8 cellular contexts compared by ENCODE assay signal in the genomic region with DNA sequence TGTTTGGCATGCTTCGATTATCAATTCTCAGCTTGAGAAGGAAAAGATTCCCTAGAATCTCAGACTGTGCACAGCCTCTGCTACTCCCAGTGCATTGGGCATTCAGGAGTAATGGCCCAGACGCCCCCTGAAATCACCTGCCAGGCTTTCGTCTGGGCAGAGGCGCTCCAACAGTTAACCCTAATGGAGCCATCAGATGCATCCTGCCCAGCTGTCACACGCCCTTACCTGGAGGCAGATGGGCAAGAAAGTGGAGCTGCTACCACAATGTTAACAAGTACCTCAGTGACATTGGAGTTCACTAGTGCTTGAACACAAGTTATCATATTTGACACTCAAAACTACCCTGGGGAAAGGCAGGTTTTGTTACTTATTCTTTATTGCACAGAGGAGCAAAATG. TPM values are rescaled to one million over a fixed set of nuclear protein-coding genes. Genes with fewer than 3 reads are reported as not detected.
DNase-seq lines count a peak whose midpoint lies in the region; ATAC-seq and TF ChIP-seq lines count a peak whose summit lies in the region.

No MANE protein-coding gene starts in this region.

- H3K27ac Mint-ChIP-seq in activated CD4-positive, alpha-beta memory T cell treated with anti-CD3 and anti-CD28 coated beads, Interleukin-2, amount 10 ng/mL, durations not matched to agents 7 days and 5 days: no peak overlapping the region

- RAD21 ChIA-PET in HCT116 (lab: Charles Lee; ENCODE audit: low non-redundant PET in 1 of 2, low total read pairs in 2 of 2, uncharacterized antibody in 2 of 2, unreplicated experiment in 2 of 2): no interaction called here

- intact Hi-C loops in HCT116 (cut with micrococcal nuclease): no loop called here

- no peaks in the 10 kb centered on the region for H3K9me3 ChIP-seq in HCT116 (ENCODE audit: control insufficient read depth in 1 of 2, insufficient read depth in 1 of 2, low read depth in 1 of 2, low read length in 2 of 2)
- H3K9me3 ChIP-seq in iPS-18a (ENCODE audit: control insufficient read depth, low read depth, low read length): no peaks in the 10 kb centered on the region
- no peaks in the 10 kb centered on the region for H3K9me3 ChIP-seq in subcutaneous abdominal adipose tissue (ENCODE audit: control insufficient read depth in 5 of 5, low read length in 5 of 5)

- POLR2A ChIA-PET in BJ (lab: Charles Lee) (no interaction called here), HCT116 (lab: Charles Lee) (no interaction called here)
- POLR2A ChIA-PET in activated CD4-positive, alpha-beta memory T cell treated with anti-CD3 and anti-CD28 coated beads, Interleukin-2, amount 10 ng/mL, durations not matched to agents 7 days and 5 days (lab: Charles Lee): interaction anchor here (1.0 kb wide), 1 partner anchor 11 kb away, joined by 3 read pairs; no protein-coding TSS in a partner anchor

- peak overlapping the region; percentile 81 for H2AFZ ChIP-seq in HCT116 (ENCODE audit: low read depth, low read length, poor library complexity, severe bottlenecking)

- H3K79me2 ChIP-seq in HCT116 (ENCODE audit: insufficient read depth, low read length): peaks cover 36% of the 10 kb centered on the region

- CTCF ChIA-PET in BJ (lab: Yijun Ruan, JAX): interaction anchor here (1.5 kb wide), 1 partner anchor 59 kb away, joined by 4 read pairs; no protein-coding TSS in a partner anchor
- CTCF ChIA-PET in HCT116 (lab: Charles Lee): no interaction called here
- CTCF ChIA-PET in activated CD4-positive, alpha-beta memory T cell treated with anti-CD3 and anti-CD28 coated beads, Interleukin-2, amount 10 ng/mL, durations not matched to agents 7 days and 5 days (lab: Charles Lee): interaction anchor here (0.5 to 0.9 kb wide), 2 partner anchors 66 to 469 kb away, joined by 3 to 4 read pairs; no protein-coding TSS in a partner anchor

- H3K36me3 Mint-ChIP-seq in activated CD4-positive, alpha-beta memory T cell treated with anti-CD3 and anti-CD28 coated beads, Interleukin-2, amount 10 ng/mL, durations not matched to agents 7 days and 5 days (ENCODE audit: low read depth): no peaks in the 10 kb centered on the region

- TSS peak; percentile 54 for BruUV-seq in HCT116 (replicated peaks; lab: Mats Ljungman, UMichigan)

- no peak for TF ChIP-seq RAD21 in HCT116 (IDR thresholded peaks at IDR 0.05; ENCODE audit: low read depth)

- H3K27ac ChIP-seq in HCT116 (ENCODE audit: low read depth, low read length): no peak overlapping the region
- H3K27ac ChIP-seq in iPS-18a (ENCODE audit: low read length): no peak overlapping the region
- H3K27ac ChIP-seq in subcutaneous abdominal adipose tissue (ENCODE audit: low read depth, low read length): no peak overlapping the region

- H3K4me3 ChIP-seq in BJ (ENCODE audit: low read depth, low read length): peak overlapping the region; percentile 96
- peak overlapping the region; percentile 71 to 78 for H3K4me3 ChIP-seq in HCT116 (replicated peaks in 1 of 2; ENCODE audit: low read depth in 1 of 2, low read length in 2 of 2)
- peak overlapping the region; percentile 99 for H3K4me3 ChIP-seq in iPS-18a (ENCODE audit: low read length)
- H3K4me3 ChIP-seq in subcutaneous abdominal adipose tissue (ENCODE audit: low read depth in 1 of 5, low read length in 5 of 5): peak overlapping the region; percentile 67 to 92 (median 80)

- no peaks in the 10 kb centered on the region for H4K20me1 ChIP-seq in HCT116 (ENCODE audit: insufficient read depth)

- no peak for TF ChIP-seq POLR2A in HCT116 (IDR thresholded peaks at IDR 0.05; ENCODE audit: borderline replicate concordance, extremely low read depth, insufficient read depth, insufficient read length)

- H3K4me2 ChIP-seq in HCT116 (ENCODE audit: low read length): peak overlapping the region; percentile 86

- DNase-seq in BJ (ENCODE audit: low read depth) (no peak), HCT116 (ENCODE audit: low read depth, low spot score) (no peak)
- no peak for DNase-seq in activated CD4-positive, alpha-beta memory T cell treated with anti-CD3 and anti-CD28 coated beads, Interleukin-2, amount 10 ng/mL, durations not matched to agents 7 days and 5 days
- DNase-seq in activated CD4-positive, CD25-positive, alpha-beta regulatory T cell treated with anti-CD3 and anti-CD28 coated beads, Interleukin-2, amount 50 U/mL, for 72 hours: no peak

- peak overlapping the region; percentile 69 for H3K4me3 Mint-ChIP-seq in activated CD4-positive, alpha-beta memory T cell treated with anti-CD3 and anti-CD28 coated beads, Interleukin-2, amount 10 ng/mL, durations not matched to agents 7 days and 5 days

- TF ChIP-seq CTCF in BJ (IDR thresholded peaks at IDR 0.05; ENCODE audit: insufficient read depth, low read depth, low read length) (no peak), HCT116 (IDR thresholded peaks at IDR 0.05 in 2 of 3, conservative IDR thresholded peaks at IDR 0.05 in 1 of 3; ENCODE audit: borderline replicate concordance in 1 of 3, insufficient read depth in 1 of 3, low read depth in 2 of 3, low read length in 2 of 3) (no peak)

- peaks cover 9 to 19% of the 10 kb centered on the region in 2 experiments for H3K4me1 ChIP-seq in HCT116 (ENCODE audit: control insufficient read depth in 1 of 2, insufficient read depth in 2 of 2, low read length in 2 of 2)
- peaks cover 18% of the 10 kb centered on the region for H3K4me1 ChIP-seq in iPS-18a (ENCODE audit: control insufficient read depth, low read depth, low read length)
- peaks cover 0 to 32% (median 26%) of the 10 kb centered on the region in 5 donors for H3K4me1 ChIP-seq in subcutaneous abdominal adipose tissue (ENCODE audit: control insufficient read depth in 5 of 5, insufficient read depth in 5 of 5, low read length in 5 of 5)

- H3K27me3 Mint-ChIP-seq in activated CD4-positive, alpha-beta memory T cell treated with anti-CD3 and anti-CD28 coated beads, Interleukin-2, amount 10 ng/mL, durations not matched to agents 7 days and 5 days: peaks cover 45% of the 10 kb centered on the region

- peaks cover 16% of the 10 kb centered on the region for H3K4me1 Mint-ChIP-seq in activated CD4-positive, alpha-beta memory T cell treated with anti-CD3 and anti-CD28 coated beads, Interleukin-2, amount 10 ng/mL, durations not matched to agents 7 days and 5 days

- peak overlapping the region; percentile 74 for H3K9ac ChIP-seq in HCT116 (ENCODE audit: low read length)
- peak overlapping the region; percentile 96 for H3K9ac ChIP-seq in iPS-18a (ENCODE audit: low read length)
- peak overlapping the region; percentile 56 to 99 (median 89) for H3K9ac ChIP-seq in subcutaneous abdominal adipose tissue (ENCODE audit: low read length in 5 of 5)

- H3K36me3 ChIP-seq in BJ (ENCODE audit: control insufficient read depth, insufficient read depth, low read length) (no peaks in the 10 kb centered on the region), HCT116 (ENCODE audit: control insufficient read depth in 1 of 2, insufficient read depth in 2 of 2, low read length in 2 of 2) (no peaks in the 10 kb centered on the region), iPS-18a (ENCODE audit: control insufficient read depth, low read depth, low read length) (no peaks in the 10 kb centered on the region), subcutaneous abdominal adipose tissue (ENCODE audit: control insufficient read depth in 5 of 5, insufficient read depth in 5 of 5, low read length in 5 of 5) (no peaks in the 10 kb centered on the region)

- no peaks in the 10 kb centered on the region for H3K9me2 ChIP-seq in HCT116 (ENCODE audit: insufficient read depth)

- H3K27me3 ChIP-seq in BJ (ENCODE audit: control insufficient read depth, insufficient read depth, low read length): no peaks in the 10 kb centered on the region
- H3K27me3 ChIP-seq in HCT116 (ENCODE audit: insufficient read depth, low read length): no peaks in the 10 kb centered on the region
- H3K27me3 ChIP-seq in iPS-18a (ENCODE audit: control insufficient read depth, insufficient read depth, low read length): no peaks in the 10 kb centered on the region
- no peaks in the 10 kb centered on the region for H3K27me3 ChIP-seq in subcutaneous abdominal adipose tissue (ENCODE audit: control insufficient read depth in 5 of 5, insufficient read depth in 4 of 5, low read length in 5 of 5)

- ATAC-seq in HCT116 (no peak), GM21526 (IDR thresholded peaks at IDR 0.05; ENCODE audit: low FRiP score, unreplicated experiment) (no peak), HG02970 (IDR thresholded peaks at IDR 0.05; ENCODE audit: low FRiP score, unreplicated experiment) (no peak)

- no peaks in the 10 kb centered on the region for H3K9me3 Mint-ChIP-seq in activated CD4-positive, alpha-beta memory T cell treated with anti-CD3 and anti-CD28 coated beads, Interleukin-2, amount 10 ng/mL, durations not matched to agents 7 days and 5 days

TF ChIP-seq in HCT116, 20 proteins besides CTCF, POLR2A, EP300 and RAD21:
- TF ChIP-seq EGR1 (IDR thresholded peaks at IDR 0.05; ENCODE audit: low read depth): no peak
- no peak for TF ChIP-seq EZH2 (IDR thresholded peaks at IDR 0.05)
- no peak for TF ChIP-seq SRF (IDR thresholded peaks at IDR 0.05; ENCODE audit: low read depth)
- TF ChIP-seq, protein P1, sequence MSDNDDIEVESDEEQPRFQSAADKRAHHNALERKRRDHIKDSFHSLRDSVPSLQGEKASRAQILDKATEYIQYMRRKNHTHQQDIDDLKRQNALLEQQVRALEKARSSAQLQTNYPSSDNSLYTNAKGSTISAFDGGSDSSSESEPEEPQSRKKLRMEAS (IDR thresholded peaks at IDR 0.05): 0 out of 2 replicates have a peak, but pooled peaks have one; percentile 13
- TF ChIP-seq SIN3A (IDR thresholded peaks at IDR 0.05; ENCODE audit: low read depth): peak; percentile 14; the same call in 1 of the 2 replicates
- no peak for TF ChIP-seq TCF7L2 (IDR thresholded peaks at IDR 0.05; ENCODE audit: borderline replicate concordance, extremely low read depth, insufficient read depth, insufficient read length)

RNA-seq across cellular contexts. Expression of gene LRP6, which starts 1.0 kb away (rescaled TPM):
- 25.6 and 28.9 TPM in 2 replicates for polyA plus RNA-seq in BJ (2011; rRNA removed)
- 101 and 114 TPM in 2 replicates for polyA minus RNA-seq in BJ (2011; rRNA and poly(A)+ RNA removed)
- 28.1 TPM for total RNA-seq in HCT116 (2021; ENCODE audit: unreplicated experiment)
- 14.9 and 15.2 TPM in 2 replicates for polyA plus RNA-seq in HCT116 (2012)
- total RNA-seq in activated CD4-positive, alpha-beta memory T cell treated with anti-CD3 and anti-CD28 coated beads, Interleukin-2, amount 10 ng/mL, durations not matched to agents 7 days and 5 days: under 1 TPM; 0.30 to 0.40 TPM

Comparison
In these comparisons a context has a peak if more than half of its experiments do, and no peak if none do; other contexts are left out.
1. RNA of gene LRP6, which starts 1.0 kb away (total RNA-seq): 28.1 TPM in HCT116 (single experiment); 0.30 to 0.40 TPM in activated CD4-positive, alpha-beta memory T cell treated with anti-CD3 and anti-CD28 coated beads, Interleukin-2, amount 10 ng/mL, durations not matched to agents 7 days and 5 days; every median in the first group is over 10 times any median in the second.
2. Peak in every context shown above with its lines, with median percentiles within 50 percentile points of each other: H3K4me3 ChIP-seq and H3K9ac ChIP-seq.